In genomic region chr3:124206225-124206624, GRCh38 we compare ENCODE assay signal across 26 cellular contexts.
"Had no signal": no experiment of that assay in that cellular context is flagged by ENCODE, and none has a peak within 500 bp of the region (broad histone marks: within the 10 kb centered on the region; RNA-seq: fewer than 3 reads in every experiment).

No MANE protein-coding gene starts in this region.

- H3K27ac ChIP-seq: stomach, suprapubic skin, testis, thoracic aorta, thyroid gland, tibial artery, tibial nerve, transverse colon, upper lobe of left lung, upper lobe of right lung, uterus, vagina had no signal

- H3K4me1 ChIP-seq: suprapubic skin, thyroid gland had no signal

- DNase-seq: stimulated activated CD4-positive, alpha-beta T cell treated with anti-CD3 and anti-CD28 coated beads, Interleukin-2, amount 100 ng/mL, for 48 hours; stimulated activated CD4-positive, alpha-beta T cell treated with anti-CD3 and anti-CD28 coated beads, Interleukin-4, amount 100 ng/mL, for 1 hour; stimulated activated CD4-positive, alpha-beta T cell treated with anti-CD3 and anti-CD28 coated beads, Interleukin-4, amount 100 ng/mL, for 24 hours; stimulated activated CD4-positive, alpha-beta T cell treated with anti-CD3 and anti-CD28 coated beads, Interleukin-4, amount 100 ng/mL, for 4 hours; stimulated activated CD8-positive, alpha-beta memory T cell treated with anti-CD3 and anti-CD28 coated beads, Interleukin-4, amount 100 ng/mL, for 48 hours; stimulated activated naive B cell treated with anti-CD40 and anti-IgM and Interleukin-4, amounts not matched to agents 10 μg/mL and 1 μg/mL and 100 μg/mL, for 72 hours; stimulated activated naive CD4-positive, alpha-beta T cell; stimulated activated naive CD4-positive, alpha-beta T cell treated with Interleukin-2 at 50 U/mL for 16 hours; stimulated activated naive CD8-positive, alpha-beta T cell treated with anti-CD3 and anti-CD28 coated beads, Interleukin-15, amount 100 ng/mL, for 72 hours; stimulated activated naive CD8-positive, alpha-beta T cell treated with anti-CD3 and anti-CD28 coated beads, Interleukin-15, Interleukin-2, amounts not matched to agents 100 U/mL and 50 U/mL, for 24 hours; stomach; substantia nigra; testis; thyroid gland; tibial artery; transverse colon; trophoblast cell; upper lobe of left lung; upper lobe of right lung; uterus had no signal

- H3K36me3 ChIP-seq: stomach, suprapubic skin, thoracic aorta, thyroid gland, tibial artery, tibial nerve, transverse colon, upper lobe of left lung, upper lobe of right lung, uterus, vagina had no signal

- ATAC-seq: stimulated activated effector memory CD8-positive, alpha-beta T cell treated with anti-CD3 and anti-CD28 coated beads, Interleukin-12 subunit alpha, Interleukin-12 subunit beta, amount 100 ng/mL, for 72 hours; stimulated activated memory B cell treated with anti-CD40 and anti-IgM and Interleukin-4, amounts not matched to agents 10 μg/mL and 1 μg/mL and 100 μg/mL, for 72 hours; stimulated activated naive B cell treated with anti-CD40 and anti-IgM and Interleukin-4, amounts not matched to agents 10 μg/mL and 1 μg/mL and 100 μg/mL, for 72 hours; stimulated activated naive CD8-positive, alpha-beta T cell treated with anti-CD3 and anti-CD28 coated beads, Interleukin-15, amount 100 ng/mL, for 72 hours; stimulated activated naive CD8-positive, alpha-beta T cell treated with anti-CD3 and anti-CD28 coated beads, Interleukin-15, Interleukin-2, amounts not matched to agents 100 U/mL and 50 U/mL, for 24 hours; upper lobe of right lung had no signal

- H3K4me3 ChIP-seq: stomach, suprapubic skin, testis, thoracic aorta, thyroid gland, tibial artery, tibial nerve, transverse colon, upper lobe of left lung, upper lobe of right lung, uterus, vagina had no signal

- H3K9me3 ChIP-seq: stomach, suprapubic skin, testis, thoracic aorta, thyroid gland, tibial artery, tibial nerve, transverse colon, upper lobe of left lung, upper lobe of right lung, uterus, vagina had no signal

- H3K27me3 ChIP-seq: stomach, suprapubic skin, testis, thyroid gland, tibial artery, tibial nerve, transverse colon, upper lobe of left lung, upper lobe of right lung, uterus, vagina had no signal
